In genomic region chr1:50995651-50996050, GRCh38 we compare ENCODE assay signal across 24 cellular contexts.
"Had no signal": no experiment of that assay in that cellular context is flagged by ENCODE, and none has a peak within 500 bp of the region (broad histone marks: within the 10 kb centered on the region; RNA-seq: fewer than 3 reads in every experiment).

No MANE protein-coding gene starts in this region.

- H3K36me3 ChIP-seq: gastroesophageal sphincter, right atrium auricular region, stomach, suprapubic skin, tibial artery had no signal

- H3K9me3 Mint-ChIP-seq: activated naive CD4-positive, alpha-beta T cell treated with anti-CD3 and anti-CD28 coated beads, Interleukin-2, amount 50 U/mL, for 72 hours; activated T-cell treated with anti-CD3 and anti-CD28 coated beads, Interleukin-2, amount 50 U/mL, for 72 hours; natural killer cell treated with Interleukin-12 subunit alpha and Interleukin-12 subunit beta and Interleukin-15 and Interleukin-18, amount 100 ng/mL, for 72 hours had no signal

- H3K27me3 ChIP-seq: dorsolateral prefrontal cortex, gastroesophageal sphincter, right atrium auricular region, stomach, suprapubic skin, tibial artery had no signal

- H3K4me1 ChIP-seq: gastroesophageal sphincter, right atrium auricular region, stomach, suprapubic skin, tibial artery had no signal

- H3K4me3 ChIP-seq: dorsolateral prefrontal cortex, gastroesophageal sphincter, hepatocyte, mucosa of descending colon, right atrium auricular region, stomach, suprapubic skin, tibial artery had no signal

- DNase-seq: activated CD4-positive, alpha-beta T cell treated with anti-CD3 and anti-CD28 coated beads for 4 hours; activated CD4-positive, alpha-beta T cell treated with anti-CD3 and anti-CD28 coated beads, Interleukin-2, amount 50 U/mL, for 4 hours; activated naive CD4-positive, alpha-beta T cell; activated T-cell treated with anti-CD3 and anti-CD28 coated beads for 4 hours; activated T-cell treated with anti-CD3 and anti-CD28 coated beads, Interleukin-2, amount 50 U/mL, for 72 hours; anterior cingulate cortex; dorsolateral prefrontal cortex; effector memory CD4-positive, alpha-beta T cell; islet precursor cell; left cardiac atrium; left ventricle myocardium superior; mucosa of descending colon; stimulated activated CD4-positive, alpha-beta T cell treated with anti-CD3 and anti-CD28 coated beads, Interleukin-15, amount 100 ng/mL, for 24 hours; stimulated activated CD4-positive, alpha-beta T cell treated with anti-CD3 and anti-CD28 coated beads, Interleukin-2, amount 100 ng/mL, for 24 hours; stimulated activated naive B cell treated with anti-CD40 and anti-IgM and Interleukin-4, amounts not matched to agents 10 μg/mL and 1 μg/mL and 100 μg/mL, for 72 hours; stomach; tibial artery had no signal

- H3K27ac ChIP-seq: dorsolateral prefrontal cortex, gastroesophageal sphincter, hepatocyte, right atrium auricular region, stomach, suprapubic skin, tibial artery, VCaP had no signal

- H3K36me3 Mint-ChIP-seq: activated naive CD4-positive, alpha-beta T cell treated with anti-CD3 and anti-CD28 coated beads, Interleukin-2, amount 50 U/mL, for 72 hours; natural killer cell treated with Interleukin-12 subunit alpha and Interleukin-12 subunit beta and Interleukin-15 and Interleukin-18, amount 100 ng/mL, for 72 hours; stimulated activated naive B cell treated with anti-CD40 and anti-IgM and Interleukin-4, amounts not matched to agents 10 μg/mL and 1 μg/mL and 100 μg/mL, for 72 hours had no signal

- H3K9me3 ChIP-seq: gastroesophageal sphincter, mucosa of descending colon, right atrium auricular region, stomach, suprapubic skin, tibial artery had no signal

- H3K27ac Mint-ChIP-seq: activated naive CD4-positive, alpha-beta T cell treated with anti-CD3 and anti-CD28 coated beads, Interleukin-2, amount 50 U/mL, for 72 hours; activated T-cell treated with anti-CD3 and anti-CD28 coated beads, Interleukin-2, amount 50 U/mL, for 72 hours; natural killer cell treated with Interleukin-12 subunit alpha and Interleukin-12 subunit beta and Interleukin-15 and Interleukin-18, amount 100 ng/mL, for 72 hours; stimulated activated naive B cell treated with anti-CD40 and anti-IgM and Interleukin-4, amounts not matched to agents 10 μg/mL and 1 μg/mL and 100 μg/mL, for 72 hours had no signal

- H3K4me3 Mint-ChIP-seq: activated T-cell treated with anti-CD3 and anti-CD28 coated beads, Interleukin-2, amount 50 U/mL, for 72 hours; natural killer cell treated with Interleukin-12 subunit alpha and Interleukin-12 subunit beta and Interleukin-15 and Interleukin-18, amount 100 ng/mL, for 72 hours; stimulated activated naive B cell treated with anti-CD40 and anti-IgM and Interleukin-4, amounts not matched to agents 10 μg/mL and 1 μg/mL and 100 μg/mL, for 72 hours had no signal

- H3K27me3 Mint-ChIP-seq: natural killer cell treated with Interleukin-12 subunit alpha and Interleukin-12 subunit beta and Interleukin-15 and Interleukin-18, amount 100 ng/mL, for 72 hours; stimulated activated naive B cell treated with anti-CD40 and anti-IgM and Interleukin-4, amounts not matched to agents 10 μg/mL and 1 μg/mL and 100 μg/mL, for 72 hours had no signal

- ATAC-seq: activated naive CD4-positive, alpha-beta T cell treated with anti-CD3 and anti-CD28 coated beads, Interleukin-2, amount 50 U/mL, for 72 hours; activated T-cell treated with anti-CD3 and anti-CD28 coated beads, Interleukin-2, amount 50 U/mL, for 72 hours; gastroesophageal sphincter; left ventricle myocardium superior; mucosa of descending colon; natural killer cell treated with Interleukin-12 subunit alpha and Interleukin-12 subunit beta and Interleukin-15 and Interleukin-18, amount 100 ng/mL, for 72 hours; stimulated activated naive B cell treated with anti-CD40 and anti-IgM and Interleukin-4, amounts not matched to agents 10 μg/mL and 1 μg/mL and 100 μg/mL, for 72 hours had no signal
